Comparison of ENCODE assay signal across 21 cellular contexts in the genomic region with DNA sequence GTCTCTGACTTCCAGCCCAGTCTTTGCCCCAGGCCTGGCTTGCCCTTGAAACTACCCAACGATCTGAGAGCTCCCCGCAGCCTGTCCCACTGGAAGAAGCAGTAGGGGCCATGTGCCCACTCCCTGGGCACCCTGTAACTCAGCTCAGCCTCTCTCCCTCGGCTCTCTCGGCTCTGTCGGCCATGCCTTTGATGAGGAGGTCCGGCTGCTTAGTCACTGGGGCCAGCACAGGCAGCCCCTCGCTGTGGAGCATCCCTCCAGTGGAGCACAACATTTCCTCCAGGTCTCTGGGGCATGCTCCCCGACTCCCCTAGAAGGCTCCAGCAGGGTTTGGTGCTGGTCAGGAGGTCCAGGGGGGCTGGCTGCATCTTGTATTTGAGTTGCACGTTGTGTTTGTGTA.
"Had no signal": no experiment of that assay in that cellular context is flagged by ENCODE, and none has a peak within 500 bp of the region (broad histone marks: within the 10 kb centered on the region; RNA-seq: fewer than 3 reads in every experiment).

No MANE protein-coding gene starts in this region.

- H3K9me3 ChIP-seq: esophagus muscularis mucosa, gastroesophageal sphincter, heart left ventricle, psoas muscle, sigmoid colon, thoracic aorta, upper lobe of left lung had no signal

- ATAC-seq: foreskin keratinocyte; gastroesophageal sphincter; left ventricle myocardium superior; psoas muscle; right cardiac atrium; stimulated activated naive B cell treated with anti-CD40 and anti-IgM and Interleukin-4, amounts not matched to agents 10 μg/mL and 1 μg/mL and 100 μg/mL, for 72 hours had no signal

- H2AFZ ChIP-seq: hepatocyte had no signal

- H3K4me2 ChIP-seq: hepatocyte had no signal

- DNase-seq: dermis blood vessel endothelial cell; effector memory CD4-positive, alpha-beta T cell; foreskin keratinocyte; heart left ventricle; left ventricle myocardium superior; natural killer cell; psoas muscle; right cardiac atrium; sigmoid colon; stimulated activated CD4-positive, alpha-beta T cell treated with anti-CD3 and anti-CD28 coated beads, Interleukin-4, amount 100 ng/mL, for 4 hours; stimulated activated naive B cell treated with anti-CD40 and anti-IgM and Interleukin-4, amounts not matched to agents 10 μg/mL and 1 μg/mL and 100 μg/mL, for 72 hours; upper lobe of left lung had no signal

- H3K36me3 ChIP-seq: esophagus muscularis mucosa, gastroesophageal sphincter, heart left ventricle, sigmoid colon, thoracic aorta, tibial nerve, upper lobe of left lung had no signal

- H3K27ac ChIP-seq: coronary artery, esophagus muscularis mucosa, foreskin keratinocyte, gastroesophageal sphincter, heart left ventricle, hepatocyte, psoas muscle, sigmoid colon, thoracic aorta, tibial nerve, upper lobe of left lung had no signal

- FAIRE-seq: endothelial cell of umbilical vein, urothelium cell line had no signal

- H3K79me2 ChIP-seq: hepatocyte had no signal

- H3K4me1 ChIP-seq: esophagus muscularis mucosa, foreskin keratinocyte, gastroesophageal sphincter, heart left ventricle, psoas muscle, sigmoid colon, tibial nerve, upper lobe of left lung had no signal

- H3K4me3 ChIP-seq: coronary artery, esophagus muscularis mucosa, gastroesophageal sphincter, heart left ventricle, hepatocyte, lung, psoas muscle, sigmoid colon, thoracic aorta, tibial nerve, upper lobe of left lung had no signal
